ENCODE assay signal across 7 cellular contexts in the genomic region with DNA sequence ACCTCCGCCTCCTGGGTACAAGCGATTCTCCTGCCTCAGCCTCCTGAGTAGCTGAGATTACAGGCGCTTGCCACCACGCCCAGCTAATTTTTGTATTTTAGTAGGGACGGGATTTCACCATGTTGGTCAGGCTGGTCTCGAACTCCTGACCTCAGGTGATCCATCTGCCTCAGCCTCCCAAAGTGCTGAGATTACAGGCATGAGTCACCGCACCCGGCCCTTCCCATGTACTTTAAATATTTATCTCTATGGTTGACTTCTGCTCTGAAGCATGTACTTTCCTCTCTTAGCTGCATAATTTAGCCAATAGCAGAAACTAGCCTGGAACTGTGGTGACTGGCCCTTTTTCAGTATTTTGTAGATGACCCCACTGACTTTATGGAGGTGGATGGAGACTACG.
A peak's percentile ranks its signal among the peaks of the same experiment; 100 is the strongest.
DNase-seq lines count a peak whose midpoint lies in the region; ATAC-seq, FAIRE-seq and TF ChIP-seq lines count a peak whose summit lies in the region.
"Not testable (repeated sequence)": the region's sequence is repeated elsewhere in the genome, so short reads cannot be mapped to it uniquely, and the experiment has no call there.

No MANE protein-coding gene starts in this region.

- DNase-seq in H4 (ENCODE audit: low spot score) (peak; percentile 11), NCI-H69 (lab: John Stamatoyannopoulos, UW) (peak; percentile 10), astrocyte (ENCODE audit: low read depth) (peak; percentile 39), dermis blood vessel endothelial cell (peak; percentile 7), fibroblast of villous mesenchyme (ENCODE audit: low read depth) (peak; percentile 66), mucosa of descending colon (peak in 1 of 3 donors; percentile 32)
- DNase-seq in type B pancreatic cell (ENCODE audit: extremely low spot score, unreplicated experiment): not testable (repeated sequence)

- TF ChIP-seq CTCF in astrocyte (IDR thresholded peaks at IDR 0.05; ENCODE audit: insufficient read depth, low read depth, low read length); fibroblast of villous mesenchyme (IDR thresholded peaks at IDR 0.05; ENCODE audit: insufficient read depth, low read depth, low read length); mucosa of descending colon (IDR thresholded peaks at IDR 0.05); type B pancreatic cell (conservative IDR thresholded peaks at IDR 0.05): not testable (repeated sequence)

- H2AFZ ChIP-seq in astrocyte (ENCODE audit: low read depth, low read length): not testable (repeated sequence)

- not testable (repeated sequence) for H3K79me2 ChIP-seq in astrocyte (ENCODE audit: insufficient read depth, low read length)

- H3K4me2 ChIP-seq in astrocyte (ENCODE audit: low read length): not testable (repeated sequence)

- not testable (repeated sequence) for H3K27ac Mint-ChIP-seq in astrocyte (ENCODE audit: unreplicated experiment)
- peak overlapping the region; percentile 15 for H3K27ac Mint-ChIP-seq in type B pancreatic cell

- not testable (repeated sequence) for H3K36me3 Mint-ChIP-seq in astrocyte (ENCODE audit: low read depth, unreplicated experiment); type B pancreatic cell

- not testable (repeated sequence) for H3K4me3 ChIP-seq in astrocyte (ENCODE audit: insufficient read depth, low read depth, low read length); fibroblast of villous mesenchyme (ENCODE audit: low read depth, low read length); mucosa of descending colon

- H3K9ac ChIP-seq in astrocyte (ENCODE audit: low read length): not testable (repeated sequence)

- H3K4me1 ChIP-seq in astrocyte (ENCODE audit: insufficient read depth, low read length); mucosa of descending colon (ENCODE audit: low read depth): not testable (repeated sequence)

- not testable (repeated sequence) for H3K9me3 Mint-ChIP-seq in astrocyte (ENCODE audit: unreplicated experiment); type B pancreatic cell

- intact Hi-C loops in mucosa of descending colon (cut with DNase I, micrococcal nuclease): not testable (repeated sequence)

- H3K4me1 Mint-ChIP-seq in astrocyte (ENCODE audit: low read depth, unreplicated experiment): not testable (repeated sequence)
- H3K4me1 Mint-ChIP-seq in type B pancreatic cell (ENCODE audit: unreplicated experiment): peaks cover 29% of the 10 kb centered on the region

- not testable (repeated sequence) for H3K36me3 ChIP-seq in astrocyte (ENCODE audit: insufficient read depth, low read length); mucosa of descending colon (ENCODE audit: low read depth)

- H4K20me1 ChIP-seq in astrocyte (ENCODE audit: insufficient read depth, low read length): peaks cover 24% of the 10 kb centered on the region

- peak; percentile 72 for ATAC-seq in mucosa of descending colon

- not testable (repeated sequence) for H3K4me3 Mint-ChIP-seq in astrocyte (ENCODE audit: unreplicated experiment); type B pancreatic cell

- not testable (repeated sequence) for H3K27me3 ChIP-seq in astrocyte (ENCODE audit: insufficient read depth, low read length)

- H3K9me3 ChIP-seq in astrocyte (ENCODE audit: insufficient read depth, low read depth, low read length); mucosa of descending colon: not testable (repeated sequence)

- H3K27ac ChIP-seq in astrocyte (ENCODE audit: low read depth, low read length): not testable (repeated sequence)

- not testable (repeated sequence) for FAIRE-seq in astrocyte (lab: Jason Lieb, UNC)

- H3K27me3 Mint-ChIP-seq in astrocyte (ENCODE audit: low read depth, unreplicated experiment); type B pancreatic cell: not testable (repeated sequence)
